Comparison of ENCODE assay signal across 15 cellular contexts in the genomic region with DNA sequence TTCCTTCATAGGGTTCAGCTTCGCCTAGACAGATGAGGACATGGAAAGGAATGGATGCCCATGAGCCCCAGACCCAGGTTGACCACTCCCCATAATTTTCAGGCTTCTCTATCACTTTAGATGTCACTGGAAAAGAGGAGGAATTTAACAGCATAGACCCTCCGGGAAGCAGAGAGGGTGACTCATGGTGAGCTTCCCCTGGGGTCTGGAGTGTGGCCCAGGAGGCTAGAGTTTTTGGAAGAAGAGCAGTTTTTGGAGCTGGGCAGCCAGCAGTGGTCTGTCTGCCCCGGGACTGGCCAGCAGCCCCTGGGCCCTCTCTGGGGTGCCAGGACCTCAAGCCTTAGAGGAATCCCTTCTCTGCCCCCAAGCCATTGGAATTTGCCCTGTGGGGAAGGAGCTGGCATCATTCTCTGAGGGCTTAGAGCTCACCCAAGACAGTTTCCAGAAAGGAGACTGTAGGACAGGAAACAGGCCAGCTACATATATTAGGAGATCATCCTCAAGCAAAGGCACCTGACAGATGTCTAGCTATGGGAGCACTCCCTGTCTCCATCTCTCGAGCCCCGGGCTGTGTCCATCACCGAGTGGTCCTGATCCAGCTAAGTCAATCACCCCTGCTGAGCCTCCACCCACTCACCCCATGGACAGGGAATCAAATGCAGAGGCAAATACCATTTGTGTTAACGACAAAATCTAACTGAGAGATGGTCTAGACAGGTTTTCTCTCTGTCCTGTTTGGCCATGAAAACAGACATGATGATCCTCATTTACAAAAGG.
"Had no signal": no experiment of that assay in that cellular context is flagged by ENCODE, and none has a peak within 500 bp of the region (broad histone marks: within the 10 kb centered on the region; RNA-seq: fewer than 3 reads in every experiment).

No MANE protein-coding gene starts in this region.

- H3K4me1 ChIP-seq: breast epithelium, prostate gland, suprapubic skin had no signal

- H3K4me3 ChIP-seq: breast epithelium, prostate gland, suprapubic skin had no signal

- ATAC-seq: right cardiac atrium; stimulated activated naive CD8-positive, alpha-beta T cell treated with anti-CD3 and anti-CD28 coated beads, Interleukin-15, Interleukin-2, amounts not matched to agents 100 U/mL and 50 U/mL, for 24 hours had no signal

- H3K36me3 ChIP-seq: breast epithelium, prostate gland, suprapubic skin had no signal

- H3K27ac ChIP-seq: breast epithelium, prostate gland, suprapubic skin had no signal

- DNase-seq: activated CD4-positive, alpha-beta T cell treated with anti-CD3 and anti-CD28 coated beads, Interleukin-2, amount 10 ng/mL, durations not matched to agents 24 days and 14 days; activated CD4-positive, CD25-positive, alpha-beta regulatory T cell; activated CD8-positive, alpha-beta memory T cell treated with anti-CD3 and anti-CD28 coated beads, Interleukin-2, amount 50 U/mL, for 48 hours; activated naive CD8-positive, alpha-beta T cell treated with anti-CD3 and anti-CD28 coated beads, Interleukin-2, amount 10 ng/mL, durations not matched to agents 7 days and 5 days; kidney glomerular epithelial cell; nephron progenitor cell; occipital lobe; right cardiac atrium; small intestine; stimulated activated CD4-positive, alpha-beta T cell treated with anti-CD3 and anti-CD28 coated beads, Interleukin-4, amount 100 ng/mL, for 4 hours; stimulated activated CD8-positive, alpha-beta memory T cell treated with anti-CD3 and anti-CD28 coated beads, Interleukin-4, amount 100 ng/mL, for 48 hours; stimulated activated naive CD8-positive, alpha-beta T cell treated with anti-CD3 and anti-CD28 coated beads, Interleukin-15, Interleukin-2, amounts not matched to agents 100 U/mL and 50 U/mL, for 24 hours had no signal

- H3K9me3 ChIP-seq: breast epithelium, prostate gland, suprapubic skin had no signal
